Comparison of ENCODE assay signal across 16 cellular contexts in genomic region chr9:35698231-35698630, GRCh38. TPM values are rescaled to one million over a fixed set of nuclear protein-coding genes. Genes with fewer than 3 reads are reported as not detected.
DNase-seq lines count a peak whose midpoint lies in the region; ATAC-seq, FAIRE-seq and TF ChIP-seq lines count a peak whose summit lies in the region.
"Had no signal": no experiment of that assay in that cellular context is flagged by ENCODE, and none has a peak within 500 bp of the region (broad histone marks: within the 10 kb centered on the region; RNA-seq: fewer than 3 reads in every experiment).

No MANE protein-coding gene starts in this region.

- H3K27ac ChIP-seq in GM12878 (ENCODE audit: control insufficient read depth, insufficient read depth) (no peak overlapping the region), gastroesophageal sphincter (peak overlapping the region; percentile 96 to 99 (median 98)), spleen (peak overlapping the region in 5 of 8 donors; percentile 64 to 86 (median 72)), upper lobe of left lung (peak overlapping the region; percentile 66 to 83 (median 79))

- no peaks in the 10 kb centered on the region for H4K20me1 ChIP-seq in GM12878 (ENCODE audit: control insufficient read depth, insufficient read depth)

- FAIRE-seq in GM12878 (lab: Jason Lieb, UNC) = no peak

- H3K4me1 Mint-ChIP-seq in stimulated activated memory B cell treated with anti-CD40 and anti-IgM and Interleukin-4, amounts not matched to agents 10 μg/mL and 1 μg/mL and 100 μg/mL, for 72 hours = peaks cover 11% of the 10 kb centered on the region
- H3K4me1 Mint-ChIP-seq: CD14-positive monocyte had no signal

- H3K4me1 ChIP-seq in GM12878 (ENCODE audit: control insufficient read depth, insufficient read depth, low read length) (no peaks in the 10 kb centered on the region), gastroesophageal sphincter (peaks cover 4 to 54% (median 25%) of the 10 kb centered on the region in 3 donors), spleen (peaks cover 4 to 57% (median 17%) of the 10 kb centered on the region in 6 donors), upper lobe of left lung (peaks cover 8 to 33% (median 20%) of the 10 kb centered on the region in 4 donors)

- BruUV-seq in GM12878 (replicated peaks; lab: Mats Ljungman, UMichigan) = no TSS peak

- ATAC-seq in GM12878 = no peak
- no peak for ATAC-seq in gastroesophageal sphincter
- ATAC-seq in upper lobe of left lung (ENCODE audit: low FRiP score in 2 of 2) = no peak
- no peak for ATAC-seq in stimulated activated memory B cell treated with anti-CD40 and anti-IgM and Interleukin-4, amounts not matched to agents 10 μg/mL and 1 μg/mL and 100 μg/mL, for 72 hours
- ATAC-seq: HCT116 had no signal

- peaks cover 18% of the 10 kb centered on the region for H3K36me3 Mint-ChIP-seq in stimulated activated memory B cell treated with anti-CD40 and anti-IgM and Interleukin-4, amounts not matched to agents 10 μg/mL and 1 μg/mL and 100 μg/mL, for 72 hours

- no peak overlapping the region for H3K27ac Mint-ChIP-seq in stimulated activated memory B cell treated with anti-CD40 and anti-IgM and Interleukin-4, amounts not matched to agents 10 μg/mL and 1 μg/mL and 100 μg/mL, for 72 hours

- intact Hi-C loops in GM12878 (cut with micrococcal nuclease; ENCODE audit: unreplicated experiment) (no loop called here), spleen (cut with DNase I; ENCODE audit: low total_unique reads) (no loop called here)

- no peak for TF ChIP-seq RAD21 in GM12878 (IDR thresholded peaks at IDR 0.05; ENCODE audit: insufficient read depth, low read depth, low read length)

- in situ Hi-C loops in GM12878 (cut with MboI) = no loop called here

- POLR2A ChIA-PET in GM12878 (lab: Charles Lee) = interaction anchor here (0.5 to 2.2 kb wide), 2 partner anchors 12 to 37 kb away, joined by 4 to 6 read pairs; no protein-coding TSS in a partner anchor

- WGBS in GM12878 (ENCODE audit: insufficient coverage, insufficient replicate concordance, low lambda C conversion rate, missing lambda C conversion rate) = 100% methylated on average over 5 of the region's 5 CpGs
- 88% methylated on average over 5 of the region's 5 CpGs; no CpG with 5 or more reads in 1 of the 2 donors for WGBS in gastroesophageal sphincter (ENCODE audit: low coverage in 1 of 2), 2 donors
- 88 to 94% (median 92%) methylated on average over 4 to 5 of the region's 5 CpGs for WGBS in spleen, 5 donors
- 90 to 97% methylated on average over 2 to 5 of the region's 5 CpGs for WGBS in upper lobe of left lung, 2 donors

- H3K27me3 Mint-ChIP-seq in stimulated activated memory B cell treated with anti-CD40 and anti-IgM and Interleukin-4, amounts not matched to agents 10 μg/mL and 1 μg/mL and 100 μg/mL, for 72 hours = no peaks in the 10 kb centered on the region

- no peaks in the 10 kb centered on the region for H3K9me3 Mint-ChIP-seq in stimulated activated memory B cell treated with anti-CD40 and anti-IgM and Interleukin-4, amounts not matched to agents 10 μg/mL and 1 μg/mL and 100 μg/mL, for 72 hours

- no peak for DNase-seq in GM12878 (ENCODE audit: low read depth, low spot score)
- peak; percentile 53 for DNase-seq in spleen
- DNase-seq in upper lobe of left lung = no peak
- no peak for DNase-seq in RPMI8226
- no peak for DNase-seq in HuH-7 (ENCODE audit: low spot score)
- DNase-seq: ACHN, DMS79, GOT3, KG1, MV-4-11, NCI-H1694 treated with DMSO at 0.1 percent for 48 hours, SIG-M5 had no signal

- H2AFZ ChIP-seq in GM12878 (ENCODE audit: control insufficient read depth, low read depth, low read length) = no peak overlapping the region

- H3K79me2 ChIP-seq in GM12878 (ENCODE audit: control insufficient read depth, insufficient read depth, low read length) = no peaks in the 10 kb centered on the region

- no peak overlapping the region for H3K4me2 ChIP-seq in GM12878 (ENCODE audit: control insufficient read depth, insufficient read depth)

- TF ChIP-seq EP300 in GM12878 (IDR thresholded peaks at IDR 0.05; ENCODE audit: borderline replicate concordance in 1 of 2, control insufficient read depth in 1 of 2, low read depth in 2 of 2, low read length in 2 of 2) (no peak), gastroesophageal sphincter (IDR thresholded peaks at IDR 0.05) (no peak), upper lobe of left lung (IDR thresholded peaks at IDR 0.05) (no peak)

- no peaks in the 10 kb centered on the region for H3K27me3 ChIP-seq in GM12878 (replicated peaks in 1 of 2; ENCODE audit: control insufficient read depth in 2 of 2, insufficient read depth in 2 of 2, low read length in 1 of 2)
- H3K27me3 ChIP-seq in gastroesophageal sphincter = no peaks in the 10 kb centered on the region
- no peaks in the 10 kb centered on the region for H3K27me3 ChIP-seq in spleen (replicated peaks in 1 of 7)
- no peaks in the 10 kb centered on the region for H3K27me3 ChIP-seq in upper lobe of left lung

- TF ChIP-seq CTCF in GM12878 (IDR thresholded peaks at IDR 0.05 in 2 of 3, conservative IDR thresholded peaks at IDR 0.05 in 1 of 3; ENCODE audit: control insufficient read depth in 2 of 3, extremely low read depth in 1 of 3, insufficient read depth in 1 of 3, low read depth in 3 of 3, low read length in 3 of 3) = no peak
- no peak for TF ChIP-seq CTCF in gastroesophageal sphincter (IDR thresholded peaks at IDR 0.05)
- TF ChIP-seq CTCF in spleen (IDR thresholded peaks at IDR 0.05 in 8 of 11, conservative IDR thresholded peaks at IDR 0.05 in 3 of 11) = no peak
- TF ChIP-seq CTCF in upper lobe of left lung (IDR thresholded peaks at IDR 0.05) = no peak

- H3K9ac ChIP-seq in GM12878 (ENCODE audit: control insufficient read depth, insufficient read depth, low read length) = no peak overlapping the region

- H3K4me3 ChIP-seq in GM12878 (no peak overlapping the region), gastroesophageal sphincter (no peak overlapping the region), spleen (no peak overlapping the region), upper lobe of left lung (no peak overlapping the region)

- SMC1A ChIA-PET in GM12878 (lab: Charles Lee; ENCODE audit: uncharacterized antibody, unreplicated experiment) = no interaction called here

- CTCF ChIA-PET in GM12878 (lab: Yijun Ruan, JAX) = interaction anchor here (0.9 to 15.2 kb wide), 9 partner anchors 9 to 52 kb away, joined by 3 to 227 read pairs (median 33); partner anchors contain the start of genes ARHGEF39, CCDC107, GBA2 and RGP1

- H3K4me3 Mint-ChIP-seq in stimulated activated memory B cell treated with anti-CD40 and anti-IgM and Interleukin-4, amounts not matched to agents 10 μg/mL and 1 μg/mL and 100 μg/mL, for 72 hours = no peak overlapping the region
- H3K4me3 Mint-ChIP-seq: CD14-positive monocyte had no signal

- H3K9me3 ChIP-seq in GM12878 (replicated peaks; ENCODE audit: control insufficient read depth, insufficient read depth, low read length) (no peaks in the 10 kb centered on the region), gastroesophageal sphincter (no peaks in the 10 kb centered on the region), spleen (no peaks in the 10 kb centered on the region), upper lobe of left lung (no peaks in the 10 kb centered on the region)

- TF ChIP-seq POLR2A in GM12878 (IDR thresholded peaks at IDR 0.05; ENCODE audit: low read depth, low read length) (peak; percentile 49; the same call in 1 of the 2 replicates), gastroesophageal sphincter (IDR thresholded peaks at IDR 0.05) (no peak), spleen (IDR thresholded peaks at IDR 0.05) (no peak), upper lobe of left lung (IDR thresholded peaks at IDR 0.05) (no peak)

- peaks cover 36 to 59% of the 10 kb centered on the region in 2 experiments for H3K36me3 ChIP-seq in GM12878 (ENCODE audit: control insufficient read depth in 2 of 2, insufficient read depth in 2 of 2, low read length in 1 of 2)
- H3K36me3 ChIP-seq in gastroesophageal sphincter = peaks cover 0 to 74% of the 10 kb centered on the region in 2 donors
- peaks cover 14 to 80% (median 75%) of the 10 kb centered on the region in 6 donors for H3K36me3 ChIP-seq in spleen
- peaks cover 54 to 77% (median 71%) of the 10 kb centered on the region in 4 donors for H3K36me3 ChIP-seq in upper lobe of left lung

- RAD21 ChIA-PET in GM12878 (lab: Charles Lee; ENCODE audit: unreplicated experiment) = interaction anchor here (2.8 kb wide), 1 partner anchor 37 kb away, joined by 13 read pairs; no protein-coding TSS in a partner anchor

RNA-seq across cellular contexts. Expression of gene TPM2, which starts 8.5 kb away (rescaled TPM):
- total RNA-seq in GM12878 (2013; cell fraction: nucleolus; rRNA removed) = 6.3 and 8.9 TPM in 2 replicates
- 0.65 and 1.7 TPM in 2 replicates for total RNA-seq in GM12878 (2014; rRNA removed)
- total RNA-seq in GM12878 (2014; rRNA removed; fragmentation: Illumina TruSeq; extraction: Trizol) = 0.81 and 0.88 TPM in 2 replicates
- total RNA-seq in GM12878 (2021) = 2.4 and 3.9 TPM in 2 replicates
- 3.6 TPM for polyA plus RNA-seq in GM12878 (2011; ENCODE audit: low read depth)
- 8.7 and 9.3 TPM in 2 replicates for polyA plus RNA-seq in GM12878 (2011; rRNA removed)
- 5.4 and 6.4 TPM in 2 replicates for polyA plus RNA-seq in GM12878 (2011; cell fraction: cytosol; rRNA removed)
- 28.6 and 30.5 TPM in 2 replicates for polyA plus RNA-seq in GM12878 (2011; cell fraction: nucleus; rRNA removed)
- 7.0 and 7.5 TPM in 2 replicates for polyA plus RNA-seq in GM12878 (2012)
- polyA plus RNA-seq in GM12878 (2014; fragmentation: Illumina TruSeq; extraction: Trizol) = 0.59 and 0.71 TPM in 2 replicates
- polyA plus RNA-seq in GM12878 (2014; fragmentation: Nextera tagmentation; extraction: Ambion mirVana) = under 1 TPM; 0.11 to 0.13 TPM
- polyA plus RNA-seq in GM12878 (2014; rRNA removed) = 2.3 and 2.5 TPM in 2 replicates
- 1 to 10 TPM in 1 of 2 experiments, under 1 TPM in 1; 0.83 to 1.3 TPM for polyA plus RNA-seq in GM12878 (2016; fragmentation: Nextera tagmentation; extraction: Ambion mirVana)
- 1.4 and 2.5 TPM in 2 replicates for polyA minus RNA-seq in GM12878 (2011; rRNA and poly(A)+ RNA removed)
- polyA minus RNA-seq in GM12878 (2011; cell fraction: cytosol; rRNA and poly(A)+ RNA removed) = 6.1 and 6.4 TPM in 2 replicates
- polyA minus RNA-seq in GM12878 (2011; cell fraction: nucleus; rRNA and poly(A)+ RNA removed) = 2.1 and 4.5 TPM in 2 replicates
- over 10,000 TPM in 3 of 4 donors, 1,000 to 10,000 TPM in 1; 7,572 to 13,568 (median 12,084) TPM for total RNA-seq in gastroesophageal sphincter
- 100 to 1,000 TPM in 2 of 7 donors, 10 to 100 TPM in 5; 43.1 to 231 (median 79.2) TPM for total RNA-seq in spleen
- 100 to 1,000 TPM; 148 to 237 (median 190) TPM for polyA plus RNA-seq in spleen
- 100 to 1,000 TPM in 5 of 6 donors, 10 to 100 TPM in 1; 89.3 to 265 (median 214) TPM for total RNA-seq in upper lobe of left lung
- polyA plus RNA-seq: CD14-positive monocyte had no signal

RNA-seq across cellular contexts. Expression of gene CA9, which starts 24.5 kb away (rescaled TPM):
- 1.7 and 3.2 TPM in 2 replicates for total RNA-seq in GM12878 (2013; cell fraction: nucleolus; rRNA removed)
- 2.7 and 5.8 TPM in 2 replicates for total RNA-seq in GM12878 (2014; rRNA removed)
- 0.89 and 1.3 TPM in 2 replicates for total RNA-seq in GM12878 (2014; rRNA removed; fragmentation: Illumina TruSeq; extraction: Trizol)
- 4.0 TPM in 2 replicates for total RNA-seq in GM12878 (2021)
- polyA plus RNA-seq in GM12878 (2011; ENCODE audit: low read depth) = 3.7 TPM
- polyA plus RNA-seq in GM12878 (2011; rRNA removed) = 4.7 and 6.6 TPM in 2 replicates
- polyA plus RNA-seq in GM12878 (2011; cell fraction: cytosol; rRNA removed) = 4.1 and 7.5 TPM in 2 replicates
- 2.9 and 8.5 TPM in 2 replicates for polyA plus RNA-seq in GM12878 (2011; cell fraction: nucleus; rRNA removed)
- polyA plus RNA-seq in GM12878 (2012) = 3.2 and 5.9 TPM in 2 replicates
- 0.68 and 1.2 TPM in 2 replicates for polyA plus RNA-seq in GM12878 (2014; fragmentation: Illumina TruSeq; extraction: Trizol)
- 1 to 10 TPM in 1 of 2 experiments, under 1 TPM in 1; 0.79 to 1.2 TPM for polyA plus RNA-seq in GM12878 (2014; fragmentation: Nextera tagmentation; extraction: Ambion mirVana)
- polyA plus RNA-seq in GM12878 (2014; rRNA removed) = 1.2 and 2.6 TPM in 2 replicates
- under 1 TPM; 0.53 to 0.74 TPM for polyA plus RNA-seq in GM12878 (2016; fragmentation: Nextera tagmentation; extraction: Ambion mirVana)
- polyA minus RNA-seq in GM12878 (2011; rRNA and poly(A)+ RNA removed) = 1.8 and 3.1 TPM in 2 replicates
- 3.3 and 4.8 TPM in 2 replicates for polyA minus RNA-seq in GM12878 (2011; cell fraction: cytosol; rRNA and poly(A)+ RNA removed)
- 0.48 and 0.60 TPM in 2 replicates for polyA minus RNA-seq in GM12878 (2011; cell fraction: nucleus; rRNA and poly(A)+ RNA removed)
- total RNA-seq in gastroesophageal sphincter = 1 to 10 TPM in 1 of 4 donors, not detected in 3; 3.9 TPM
- not detected for total RNA-seq in spleen
- under 1 TPM in 2 of 3 donors, not detected in 1; 0.26 to 0.30 TPM for polyA plus RNA-seq in spleen
- total RNA-seq in upper lobe of left lung = under 1 TPM in 2 of 6 donors, not detected in 4; 0.14 to 0.24 TPM
- polyA plus RNA-seq: CD14-positive monocyte had no signal

RNA-seq across cellular contexts. Expression of gene ARHGEF39, which starts 33.2 kb away (rescaled TPM):
- total RNA-seq in GM12878 (2013; cell fraction: nucleolus; rRNA removed) = 9.9 and 10.8 TPM in 2 replicates
- total RNA-seq in GM12878 (2014; rRNA removed) (6.6 and 7.6 TPM in 2 replicates), GM12878 (2014; rRNA removed; fragmentation: Illumina TruSeq; extraction: Trizol) (8.0 and 8.2 TPM in 2 replicates), GM12878 (2021) (12.4 and 14.1 TPM in 2 replicates), gastroesophageal sphincter (1 to 10 TPM in 2 of 4 donors, under 1 TPM in 2; 0.52 to 2.2 (median 0.81) TPM), spleen (1 to 10 TPM in 6 of 7 donors, under 1 TPM in 1; 0.95 to 2.8 (median 1.4) TPM), upper lobe of left lung (1 to 10 TPM in 2 of 6 donors, under 1 TPM in 3, not detected in 1; 0.30 to 1.1 (median 0.37) TPM)
- polyA plus RNA-seq in GM12878 (2011; ENCODE audit: low read depth) = 16.4 TPM
- polyA plus RNA-seq in GM12878 (2011; rRNA removed) (10.8 and 12.3 TPM in 2 replicates), GM12878 (2014; fragmentation: Illumina TruSeq; extraction: Trizol) (12.4 and 15.2 TPM in 2 replicates), GM12878 (2014; fragmentation: Nextera tagmentation; extraction: Ambion mirVana) (1 to 10 TPM; 2.0 to 5.0 TPM), GM12878 (2014; rRNA removed) (14.8 TPM in 2 replicates), GM12878 (2016; fragmentation: Nextera tagmentation; extraction: Ambion mirVana) (10 to 100 TPM; 25.3 to 28.9 TPM), spleen (1 to 10 TPM in 2 of 3 donors, under 1 TPM in 1; 0.89 to 2.9 (median 1.1) TPM)
- polyA plus RNA-seq in GM12878 (2011; cell fraction: cytosol; rRNA removed) = 13.5 and 13.9 TPM in 2 replicates
- 25.2 and 38.3 TPM in 2 replicates for polyA plus RNA-seq in GM12878 (2011; cell fraction: nucleus; rRNA removed)
- polyA plus RNA-seq in GM12878 (2012) = 4.5 and 7.6 TPM in 2 replicates
- 14.3 and 15.0 TPM in 2 replicates for polyA minus RNA-seq in GM12878 (2011; rRNA and poly(A)+ RNA removed)
- 5.8 and 6.3 TPM in 2 replicates for polyA minus RNA-seq in GM12878 (2011; cell fraction: cytosol; rRNA and poly(A)+ RNA removed)
- 27.9 and 30.0 TPM in 2 replicates for polyA minus RNA-seq in GM12878 (2011; cell fraction: nucleus; rRNA and poly(A)+ RNA removed)

RNA-seq across cellular contexts. Expression of gene TLN1, which starts 33.8 kb away (rescaled TPM):
- total RNA-seq in GM12878 (2013; cell fraction: nucleolus; rRNA removed) = 153 and 188 TPM in 2 replicates
- 119 and 143 TPM in 2 replicates for total RNA-seq in GM12878 (2014; rRNA removed)
- total RNA-seq in GM12878 (2014; rRNA removed; fragmentation: Illumina TruSeq; extraction: Trizol) = 49.5 and 61.0 TPM in 2 replicates
- 305 and 308 TPM in 2 replicates for total RNA-seq in GM12878 (2021)
- polyA plus RNA-seq in GM12878 (2011; ENCODE audit: low read depth) = 68.0 TPM
- polyA plus RNA-seq in GM12878 (2011; rRNA removed) = 30.2 and 69.8 TPM in 2 replicates
- 79.3 and 90.4 TPM in 2 replicates for polyA plus RNA-seq in GM12878 (2011; cell fraction: cytosol; rRNA removed)
- polyA plus RNA-seq in GM12878 (2011; cell fraction: nucleus; rRNA removed) = 131 and 170 TPM in 2 replicates
- polyA plus RNA-seq in GM12878 (2012) = 118 and 152 TPM in 2 replicates
- 57.6 and 73.4 TPM in 2 replicates for polyA plus RNA-seq in GM12878 (2014; fragmentation: Illumina TruSeq; extraction: Trizol)
- 10 to 100 TPM; 11.6 to 13.2 TPM for polyA plus RNA-seq in GM12878 (2014; fragmentation: Nextera tagmentation; extraction: Ambion mirVana)
- 70.3 and 109 TPM in 2 replicates for polyA plus RNA-seq in GM12878 (2014; rRNA removed)
- polyA plus RNA-seq in GM12878 (2016; fragmentation: Nextera tagmentation; extraction: Ambion mirVana) = 10 to 100 TPM; 92.2 to 96.1 TPM
- polyA minus RNA-seq in GM12878 (2011; rRNA and poly(A)+ RNA removed) = 205 and 277 TPM in 2 replicates
- polyA minus RNA-seq in GM12878 (2011; cell fraction: cytosol; rRNA and poly(A)+ RNA removed) = 200 and 250 TPM in 2 replicates
- 49.8 and 109 TPM in 2 replicates for polyA minus RNA-seq in GM12878 (2011; cell fraction: nucleus; rRNA and poly(A)+ RNA removed)
- 1,000 to 10,000 TPM in 3 of 4 donors, 100 to 1,000 TPM in 1; 888 to 1,583 (median 1,047) TPM for total RNA-seq in gastroesophageal sphincter
- total RNA-seq in spleen = 100 to 1,000 TPM; 356 to 881 (median 592) TPM
- polyA plus RNA-seq in spleen = 100 to 1,000 TPM in 1 of 3 donors, 10 to 100 TPM in 2; 79.9 to 122 (median 95.5) TPM
- 100 to 1,000 TPM; 237 to 557 (median 325) TPM for total RNA-seq in upper lobe of left lung

RNA-seq across cellular contexts. Expression of gene CREB3, which starts 34.2 kb away (rescaled TPM):
- 16.9 and 18.1 TPM in 2 replicates for total RNA-seq in GM12878 (2013; cell fraction: nucleolus; rRNA removed)
- 21.6 and 23.4 TPM in 2 replicates for total RNA-seq in GM12878 (2014; rRNA removed)
- total RNA-seq in GM12878 (2014; rRNA removed; fragmentation: Illumina TruSeq; extraction: Trizol) = 18.1 and 18.3 TPM in 2 replicates
- total RNA-seq in GM12878 (2021) = 21.4 and 22.9 TPM in 2 replicates
- polyA plus RNA-seq in GM12878 (2011; ENCODE audit: low read depth) = 19.5 TPM
- polyA plus RNA-seq in GM12878 (2011; rRNA removed) = 12.0 and 16.3 TPM in 2 replicates
- 22.6 and 25.1 TPM in 2 replicates for polyA plus RNA-seq in GM12878 (2011; cell fraction: cytosol; rRNA removed)
- 15.5 and 19.2 TPM in 2 replicates for polyA plus RNA-seq in GM12878 (2011; cell fraction: nucleus; rRNA removed)
- 32.3 and 35.4 TPM in 2 replicates for polyA plus RNA-seq in GM12878 (2012)
- 17.8 and 20.1 TPM in 2 replicates for polyA plus RNA-seq in GM12878 (2014; fragmentation: Illumina TruSeq; extraction: Trizol)
- 10 to 100 TPM in 1 of 2 experiments, 1 to 10 TPM in 1; 9.8 to 14.1 TPM for polyA plus RNA-seq in GM12878 (2014; fragmentation: Nextera tagmentation; extraction: Ambion mirVana)
- 19.5 and 20.6 TPM in 2 replicates for polyA plus RNA-seq in GM12878 (2014; rRNA removed)
- polyA plus RNA-seq in GM12878 (2016; fragmentation: Nextera tagmentation; extraction: Ambion mirVana) = 10 to 100 TPM; 33.2 to 38.9 TPM
- polyA minus RNA-seq in GM12878 (2011; rRNA and poly(A)+ RNA removed) = 6.6 and 10.3 TPM in 2 replicates
- 4.9 and 5.5 TPM in 2 replicates for polyA minus RNA-seq in GM12878 (2011; cell fraction: cytosol; rRNA and poly(A)+ RNA removed)
- polyA minus RNA-seq in GM12878 (2011; cell fraction: nucleus; rRNA and poly(A)+ RNA removed) = 6.8 and 9.7 TPM in 2 replicates
- total RNA-seq in gastroesophageal sphincter = 100 to 1,000 TPM in 1 of 4 donors, 10 to 100 TPM in 3; 75.0 to 104 (median 83.7) TPM
- total RNA-seq in spleen = 10 to 100 TPM; 21.8 to 35.9 (median 26.0) TPM
- polyA plus RNA-seq in spleen = 10 to 100 TPM; 14.7 to 26.7 (median 20.9) TPM
- total RNA-seq in upper lobe of left lung = 10 to 100 TPM; 27.2 to 61.3 (median 33.5) TPM

Comparison
In these comparisons a context has a peak if more than half of its experiments do, and no peak if none do; other contexts are left out.
1. RNA of gene TPM2, which starts 8.5 kb away (total RNA-seq): 7,572 to 13,568 TPM in gastroesophageal sphincter; 89.3 to 265 TPM in upper lobe of left lung, 43.1 to 231 TPM in spleen and 0.65 to 8.9 TPM in GM12878; every median in the first group is over 10 times any median in the second.